ENCODE assay signal across 18 cellular contexts in genomic region chr1:7579016-7579415, GRCh38.
"Had no signal": no experiment of that assay in that cellular context is flagged by ENCODE, and none has a peak within 500 bp of the region (broad histone marks: within the 10 kb centered on the region; RNA-seq: fewer than 3 reads in every experiment).

No MANE protein-coding gene starts in this region.

- H3K4me1 Mint-ChIP-seq: activated naive CD8-positive, alpha-beta T cell treated with anti-CD3 and anti-CD28 coated beads for 36 hours; central memory CD8-positive, alpha-beta T cell; mesothelial cell of epicardium; neural crest cell had no signal

- H3K36me3 Mint-ChIP-seq: activated naive CD8-positive, alpha-beta T cell treated with anti-CD3 and anti-CD28 coated beads for 36 hours; mesothelial cell of epicardium had no signal

- H3K27ac ChIP-seq: brain microvascular endothelial cell, gastrocnemius medialis, psoas muscle, tibial artery, uterus had no signal

- DNase-seq: activated CD4-positive, alpha-beta T cell treated with anti-CD3 and anti-CD28 coated beads, Interleukin-2, amount 50 U/mL, for 1 hour; activated gamma-delta T cell treated with Interleukin-2 at 50 U/mL for 16 hours; activated naive CD8-positive, alpha-beta T cell treated with anti-CD3 and anti-CD28 coated beads for 36 hours; activated T-cell treated with anti-CD3 and anti-CD28 coated beads, Interleukin-2, amount 50 U/mL, for 72 hours; brain microvascular endothelial cell; effector CD4-positive, alpha-beta T cell; gastrocnemius medialis; stimulated activated CD4-positive, alpha-beta T cell treated with anti-CD3 and anti-CD28 coated beads, Interleukin-2, amount 100 ng/mL, for 24 hours; stimulated activated naive CD4-positive, alpha-beta T cell treated with Interleukin-2 at 50 U/mL for 16 hours; T-helper 1 cell; T-helper 9 cell; uterus had no signal

- H3K4me1 ChIP-seq: gastrocnemius medialis, psoas muscle, uterus had no signal

- ATAC-seq: activated T-cell treated with anti-CD3 and anti-CD28 coated beads, Interleukin-2, amount 50 U/mL, for 72 hours; gastrocnemius medialis; psoas muscle had no signal

- H3K4me3 ChIP-seq: gastrocnemius medialis, lung, psoas muscle, tibial artery, uterus had no signal

- H3K27me3 Mint-ChIP-seq: activated naive CD8-positive, alpha-beta T cell treated with anti-CD3 and anti-CD28 coated beads for 36 hours had no signal

- H3K9me3 ChIP-seq: gastrocnemius medialis, psoas muscle, tibial artery, uterus had no signal

- H3K36me3 ChIP-seq: brain microvascular endothelial cell, gastrocnemius medialis, tibial artery, uterus had no signal

- H3K27ac Mint-ChIP-seq: activated naive CD8-positive, alpha-beta T cell treated with anti-CD3 and anti-CD28 coated beads for 36 hours; activated T-cell treated with anti-CD3 and anti-CD28 coated beads, Interleukin-2, amount 50 U/mL, for 72 hours; mesothelial cell of epicardium had no signal

- H3K4me3 Mint-ChIP-seq: activated naive CD8-positive, alpha-beta T cell treated with anti-CD3 and anti-CD28 coated beads for 36 hours; activated T-cell treated with anti-CD3 and anti-CD28 coated beads, Interleukin-2, amount 50 U/mL, for 72 hours; central memory CD8-positive, alpha-beta T cell; mesothelial cell of epicardium; neural crest cell had no signal

- H3K9me3 Mint-ChIP-seq: activated naive CD8-positive, alpha-beta T cell treated with anti-CD3 and anti-CD28 coated beads for 36 hours; activated T-cell treated with anti-CD3 and anti-CD28 coated beads, Interleukin-2, amount 50 U/mL, for 72 hours; central memory CD8-positive, alpha-beta T cell; neural crest cell had no signal

- H3K27me3 ChIP-seq: brain microvascular endothelial cell, gastrocnemius medialis, uterus had no signal
